ENCODE assay signal across 12 cellular contexts in the genomic region with DNA sequence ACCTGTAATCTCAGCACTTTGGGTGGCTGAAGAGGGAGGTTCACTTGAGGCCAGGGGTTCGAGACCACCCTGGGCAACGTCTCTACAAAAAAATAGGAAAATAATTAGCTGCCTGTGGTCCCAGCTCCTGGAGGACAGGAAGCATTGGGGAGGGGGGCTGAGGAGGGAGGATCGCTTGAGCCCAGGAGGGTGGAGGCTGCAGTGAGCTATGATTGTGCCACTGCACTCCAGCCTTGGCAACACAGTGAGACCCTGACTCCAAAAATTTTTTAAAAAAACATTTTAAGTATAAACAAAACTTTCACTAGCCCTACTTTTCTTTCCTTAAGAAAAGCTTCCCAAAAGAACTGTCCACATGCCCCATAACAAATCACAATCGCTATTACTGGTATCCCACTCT. TPM values are rescaled to one million over a fixed set of nuclear protein-coding genes. Genes with fewer than 3 reads are reported as not detected.
DNase-seq lines count a peak whose midpoint lies in the region; ATAC-seq and TF ChIP-seq lines count a peak whose summit lies in the region.
"Had no signal": no experiment of that assay in that cellular context is flagged by ENCODE, and none has a peak within 500 bp of the region (broad histone marks: within the 10 kb centered on the region; RNA-seq: fewer than 3 reads in every experiment).

No MANE protein-coding gene starts in this region.

- H2BK12ac ChIP-seq in trophoblast cell (ENCODE audit: low read length): no peak overlapping the region

- no peak overlapping the region for H4K12ac ChIP-seq in trophoblast cell (ENCODE audit: low read depth, low read length)

- H4K8ac ChIP-seq in trophoblast cell (ENCODE audit: low read depth, low read length): no peak overlapping the region

- peaks cover 7% of the 10 kb centered on the region for H3K79me1 ChIP-seq in trophoblast cell (ENCODE audit: low read length)

- no peak overlapping the region for H3K23ac ChIP-seq in trophoblast cell (ENCODE audit: low read length)

- CTCF ChIA-PET in mammary epithelial cell (lab: Charles Lee; ENCODE audit: low non-redundant PET): no interaction called here

- peaks cover 5% of the 10 kb centered on the region for H3K36me3 Mint-ChIP-seq in activated T-cell treated with anti-CD3 and anti-CD28 coated beads, Interleukin-2, amount 50 U/mL, for 4 hours (ENCODE audit: insufficient read depth)

- no peak overlapping the region for H4K91ac ChIP-seq in trophoblast cell (ENCODE audit: low read depth, low read length)

- H3K4me1 ChIP-seq in OCI-LY1 (ENCODE audit: insufficient read depth, low read length, severe bottlenecking) (peaks cover 16% of the 10 kb centered on the region), mammary epithelial cell (ENCODE audit: insufficient read depth, low read length) (peaks cover 9% of the 10 kb centered on the region), trophoblast cell (ENCODE audit: control insufficient read depth in 1 of 2, insufficient read depth in 2 of 2, low read length in 2 of 2) (peaks cover 0 to 4% of the 10 kb centered on the region in 2 experiments)

- H3K9me3 ChIP-seq in OCI-LY1 (ENCODE audit: low read length) (peaks cover 2% of the 10 kb centered on the region; the same call in 1 of the 2 replicates), mammary epithelial cell (replicated peaks; ENCODE audit: insufficient read depth, low read length) (no peaks in the 10 kb centered on the region), trophoblast cell (ENCODE audit: insufficient read depth, low read depth, low read length) (peaks cover 1% of the 10 kb centered on the region)

- H4K20me1 ChIP-seq in OCI-LY1 (ENCODE audit: insufficient read depth, low read length): no peaks in the 10 kb centered on the region
- H4K20me1 ChIP-seq in mammary epithelial cell (ENCODE audit: insufficient read depth, low read length): no peaks in the 10 kb centered on the region

- no peak overlapping the region for H2BK120ac ChIP-seq in trophoblast cell (ENCODE audit: insufficient read depth, low read length, poor library complexity)

- intact Hi-C loops in mammary epithelial cell (cut with micrococcal nuclease): no loop called here

- no peak overlapping the region for H3K18ac ChIP-seq in trophoblast cell (ENCODE audit: low read length)

- no peaks in the 10 kb centered on the region for H3K9me2 ChIP-seq in OCI-LY1 (ENCODE audit: low read depth, low read length)

- H3K36me3 ChIP-seq in OCI-LY1 (ENCODE audit: insufficient read depth, low read length): peaks cover 19% of the 10 kb centered on the region
- H3K36me3 ChIP-seq in mammary epithelial cell (ENCODE audit: insufficient read depth, low read length): peaks cover 1% of the 10 kb centered on the region
- H3K36me3 ChIP-seq in trophoblast cell (ENCODE audit: control insufficient read depth in 1 of 2, insufficient read depth in 2 of 2, low read length in 2 of 2): peaks cover 3 to 4% of the 10 kb centered on the region in 2 experiments

- H3K9me3 Mint-ChIP-seq in activated T-cell treated with anti-CD3 and anti-CD28 coated beads, Interleukin-2, amount 50 U/mL, for 4 hours: no peaks in the 10 kb centered on the region

- in situ Hi-C loops in mammary epithelial cell (cut with MboI; ENCODE audit: low sequenced_read_pairs in 2 of 2): loop anchor here (10.0 to 25.0 kb wide), 2 partner anchors 464 to 477 kb away; no protein-coding TSS in a partner anchor

- ATAC-seq in activated T-cell treated with anti-CD3 and anti-CD28 coated beads, Interleukin-2, amount 50 U/mL, for 4 hours: no peak
- ATAC-seq in esophagus mucosa: no peak
- ATAC-seq: SK-N-SH treated with all-trans-retinoic acid at 6 μM for 48 hours had no signal

- no peak overlapping the region for H3K4me3 ChIP-seq in OCI-LY1 (ENCODE audit: low read depth, low read length, poor library complexity, severe bottlenecking)
- H3K4me3 ChIP-seq in mammary epithelial cell (replicated peaks in 1 of 3; ENCODE audit: insufficient read depth in 1 of 3, low read depth in 2 of 3, low read length in 3 of 3): no peak overlapping the region
- H3K4me3 ChIP-seq in trophoblast cell (ENCODE audit: low read depth, low read length): no peak overlapping the region

- H2BK5ac ChIP-seq in trophoblast cell (ENCODE audit: low read depth, low read length, poor library complexity): no peak overlapping the region

- H2AFZ ChIP-seq in OCI-LY1 (ENCODE audit: low read length) (no peak overlapping the region), mammary epithelial cell (ENCODE audit: low read depth, low read length) (no peak overlapping the region), trophoblast cell (ENCODE audit: insufficient read depth, low read length, poor library complexity) (no peak overlapping the region)

- TF ChIP-seq CTCF in OCI-LY1 (IDR thresholded peaks at IDR 0.05; ENCODE audit: low read length) (no peak), mammary epithelial cell (conservative IDR thresholded peaks at IDR 0.05 in 1 of 2, IDR thresholded peaks at IDR 0.05 in 1 of 2; ENCODE audit: extremely low read depth in 1 of 2, insufficient read depth in 1 of 2, low read depth in 1 of 2, low read length in 2 of 2) (no peak)

- no peak overlapping the region for H2AK5ac ChIP-seq in trophoblast cell (ENCODE audit: low read length)

- H3K79me2 ChIP-seq in OCI-LY1 (ENCODE audit: insufficient read depth, low read length) (peaks cover 29% of the 10 kb centered on the region), mammary epithelial cell (ENCODE audit: insufficient read depth, low read length) (peaks cover 66% of the 10 kb centered on the region), trophoblast cell (ENCODE audit: control insufficient read depth, insufficient read depth, low read length, poor library complexity) (peaks cover 10% of the 10 kb centered on the region)

- 90% methylated on average over 4 of the region's 4 CpGs for WGBS in mammary epithelial cell (ENCODE audit: low coverage, missing lambda C conversion rate)
- no CpG with 5 or more reads among the region's 4 CpGs for WGBS in trophoblast cell (ENCODE audit: extremely low coverage, insufficient coverage, insufficient read length)

- H3K9ac ChIP-seq in OCI-LY1 (ENCODE audit: low read length): no peak overlapping the region
- no peak overlapping the region for H3K9ac ChIP-seq in mammary epithelial cell (ENCODE audit: insufficient read depth, low read length)
- H3K9ac ChIP-seq in trophoblast cell (ENCODE audit: low read length): no peak overlapping the region

- no peaks in the 10 kb centered on the region for H3K27me3 ChIP-seq in OCI-LY1 (ENCODE audit: insufficient read depth, low read length)
- H3K27me3 ChIP-seq in mammary epithelial cell (ENCODE audit: insufficient read depth, low read length): no peaks in the 10 kb centered on the region
- no peaks in the 10 kb centered on the region for H3K27me3 ChIP-seq in trophoblast cell (ENCODE audit: insufficient read depth, low read length)

- peaks cover 24% of the 10 kb centered on the region for H3K4me1 Mint-ChIP-seq in activated T-cell treated with anti-CD3 and anti-CD28 coated beads, Interleukin-2, amount 50 U/mL, for 4 hours (ENCODE audit: low read depth)

- H3K27ac ChIP-seq in OCI-LY1 (ENCODE audit: low read depth, low read length, poor library complexity, severe bottlenecking): no peak overlapping the region
- H3K27ac ChIP-seq in mammary epithelial cell (ENCODE audit: insufficient read depth, low read depth, low read length): no peak overlapping the region
- H3K27ac ChIP-seq in trophoblast cell (ENCODE audit: low read depth, low read length): no peak overlapping the region

- DNase-seq in activated T-cell treated with anti-CD3 and anti-CD28 coated beads, Interleukin-2, amount 50 U/mL, for 4 hours: no peak
- DNase-seq in activated T-cell treated with anti-CD3 and anti-CD28 coated beads, Interleukin-2, amount 50 U/mL, for 48 hours: no peak
- DNase-seq in mammary epithelial cell (no peak), trophoblast cell (no peak), GM03348 (ENCODE audit: low spot score) (no peak)
- DNase-seq in stimulated activated naive CD4-positive, alpha-beta T cell treated with Interleukin-2 at 50 U/mL for 16 hours (lab: John Stamatoyannopoulos, UW): no peak
- DNase-seq: activated CD4-positive, alpha-beta T cell treated with anti-CD3 and anti-CD28 coated beads, Interleukin-2, amount 50 U/mL, for 1 hour; DMS79; MM.1S had no signal

- no peaks in the 10 kb centered on the region for H3F3A ChIP-seq in OCI-LY1 (ENCODE audit: insufficient read depth, low read length)

- peak overlapping the region; percentile 90 for H3K4me3 Mint-ChIP-seq in activated T-cell treated with anti-CD3 and anti-CD28 coated beads, Interleukin-2, amount 50 U/mL, for 4 hours

- dilution Hi-C loops in mammary epithelial cell (cut with HindIII; ENCODE audit: low sequenced_read_pairs): no loop called here

- BruUV-seq in mammary epithelial cell (replicated peaks; lab: Mats Ljungman, UMichigan): no TSS peak

- H3K27me3 Mint-ChIP-seq in activated T-cell treated with anti-CD3 and anti-CD28 coated beads, Interleukin-2, amount 50 U/mL, for 4 hours (ENCODE audit: low read depth): no peaks in the 10 kb centered on the region

- no peak overlapping the region for H3K14ac ChIP-seq in trophoblast cell (ENCODE audit: low read length)

- 0 out of 2 replicates have a peak overlapping the region, but pooled peaks have one; percentile 78 for H3K4me2 ChIP-seq in OCI-LY1 (ENCODE audit: low read length)
- H3K4me2 ChIP-seq in mammary epithelial cell (ENCODE audit: insufficient read depth, low read depth, low read length): peak overlapping the region; percentile 94
- no peak overlapping the region for H3K4me2 ChIP-seq in trophoblast cell (ENCODE audit: low read length)

- H3K4ac ChIP-seq in trophoblast cell (ENCODE audit: low read depth, low read length): peak overlapping the region; percentile 27

RNA-seq across cellular contexts. Expression of a gene that starts 1.6 kb away (rescaled TPM):
- total RNA-seq in activated T-cell treated with anti-CD3 and anti-CD28 coated beads, Interleukin-2, amount 50 U/mL, for 4 hours: 10 to 100 TPM in 2 of 3 donors, 1 to 10 TPM in 1; 9.5 to 13.3 (median 12.7) TPM
- total RNA-seq in mammary epithelial cell (1 to 10 TPM; 5.2 to 9.4 TPM), esophagus mucosa (6.0 TPM)
- polyA plus RNA-seq in mammary epithelial cell: 5.2 TPM
- 11.2 TPM for polyA minus RNA-seq in mammary epithelial cell
- 5.9 and 6.0 TPM in 2 replicates for polyA plus RNA-seq in trophoblast cell (2013)

RNA-seq across cellular contexts. Expression of a gene that starts 1.7 kb away (rescaled TPM):
- 10 to 100 TPM; 10.8 to 20.0 (median 17.1) TPM for total RNA-seq in activated T-cell treated with anti-CD3 and anti-CD28 coated beads, Interleukin-2, amount 50 U/mL, for 4 hours
- total RNA-seq in mammary epithelial cell (10 to 100 TPM in 1 of 2 donors, 1 to 10 TPM in 1; 8.7 to 12.9 TPM), esophagus mucosa (15.2 TPM)
- 13.1 TPM for polyA plus RNA-seq in mammary epithelial cell
- polyA minus RNA-seq in mammary epithelial cell: 0.21 TPM
- polyA plus RNA-seq in trophoblast cell (2013): 5.2 and 6.2 TPM in 2 replicates
